8 cellular contexts compared by ENCODE assay signal in genomic region chr11:1309498-1310314, GRCh38. TPM values are rescaled to one million over a fixed set of nuclear protein-coding genes. Genes with fewer than 3 reads are reported as not detected.
DNase-seq lines count a peak whose midpoint lies in the region; ATAC-seq and TF ChIP-seq lines count a peak whose summit lies in the region.

Gene TOLLIP, minus strand, starts transcription at chr11:1309632. Its CDS starts 134 bp downstream, at chr11:1309498.

- H3K27me3 ChIP-seq in CD4-positive, CD25-positive, alpha-beta regulatory T cell (ENCODE audit: control insufficient read depth, insufficient read depth, low read length) = no peaks in the 10 kb centered on the region
- H3K27me3 ChIP-seq in dorsolateral prefrontal cortex (no peaks in the 10 kb centered on the region), right lobe of liver (no peaks in the 10 kb centered on the region)

- ATAC-seq in CD4-positive, CD25-positive, alpha-beta regulatory T cell (ENCODE audit: low read depth in 2 of 2) = peak; percentile 78 to 80
- ATAC-seq in GM19395 (IDR thresholded peaks at IDR 0.05; ENCODE audit: unreplicated experiment) (peak; percentile 70), HG03558 (IDR thresholded peaks at IDR 0.05; ENCODE audit: extremely low read depth, unreplicated experiment) (peak; percentile 42), right lobe of liver (peak; percentile 82 to 84 (median 84))

- intact Hi-C loops in dorsolateral prefrontal cortex (cut with DNase I) (loop anchor here (2.0 to 5.0 kb wide), 5 partner anchors 47 to 208 kb away; partner anchors contain the start of gene BRSK2 (in 1 of the 2)), right lobe of liver (cut with DNase I) (no loop called here)

- peak within 1 kb of the TSS; percentile 85 for H3K4me3 ChIP-seq in CD4-positive, CD25-positive, alpha-beta regulatory T cell (ENCODE audit: low read depth, low read length)
- H3K4me3 ChIP-seq in dorsolateral prefrontal cortex (peak within 1 kb of the TSS; percentile 47 to 100 (median 90)), right lobe of liver (peak within 1 kb of the TSS; percentile 82 to 83 (median 83))

- H3K27ac ChIP-seq in CD4-positive, CD25-positive, alpha-beta regulatory T cell (ENCODE audit: insufficient read depth, low read length, poor library complexity, severe bottlenecking) = peak within 1 kb of the TSS; percentile 90
- H3K27ac ChIP-seq in dorsolateral prefrontal cortex (peak within 1 kb of the TSS; percentile 56 to 99 (median 96)), right lobe of liver (peak within 1 kb of the TSS; percentile 89 to 96 (median 90))

- peaks cover 35% of the 10 kb centered on the region for H3K4me1 ChIP-seq in CD4-positive, CD25-positive, alpha-beta regulatory T cell (ENCODE audit: control insufficient read depth, insufficient read depth, low read length, poor library complexity, severe bottlenecking)
- H3K4me1 ChIP-seq in right lobe of liver = peaks cover 0 to 41% (median 15%) of the 10 kb centered on the region in 4 donors

- H3K27me3 Mint-ChIP-seq in CD4-positive, CD25-positive, alpha-beta regulatory T cell = peaks cover 4% of the 10 kb centered on the region

- peaks cover 0 to 9% (median 0%) of the 10 kb centered on the region in 7 donors for H3K9me3 Mint-ChIP-seq in CD4-positive, CD25-positive, alpha-beta regulatory T cell

- peaks cover 9% of the 10 kb centered on the region for H3K36me3 Mint-ChIP-seq in CD4-positive, CD25-positive, alpha-beta regulatory T cell

- H3K36me3 ChIP-seq in CD4-positive, CD25-positive, alpha-beta regulatory T cell (ENCODE audit: control insufficient read depth, insufficient read depth, low read length) = peaks cover 3% of the 10 kb centered on the region
- H3K36me3 ChIP-seq in right lobe of liver = peaks cover 0 to 2% (median 0%) of the 10 kb centered on the region in 4 donors

- H3K4me1 Mint-ChIP-seq in CD4-positive, CD25-positive, alpha-beta regulatory T cell = peaks cover 5 to 56% (median 32%) of the 10 kb centered on the region in 4 donors

- peak; percentile 93 to 99 (median 95) for DNase-seq in CD4-positive, CD25-positive, alpha-beta regulatory T cell
- DNase-seq in NCI-H748 treated with DMSO at 0.1 percent for 48 hours (lab: John Stamatoyannopoulos, UW) (peak; percentile 92), dorsolateral prefrontal cortex (peak; percentile 87 to 98 (median 94)), right lobe of liver (peak; percentile 98)
- peak; percentile 96 for DNase-seq in activated CD4-positive, alpha-beta T cell treated with anti-CD3 and anti-CD28 coated beads, Interleukin-2, amount 50 U/mL, for 48 hours
- peak; percentile 97 for DNase-seq in stimulated activated CD4-positive, alpha-beta T cell treated with anti-CD3 and anti-CD28 coated beads, Interleukin-4, amount 100 ng/mL, for 24 hours

- TF ChIP-seq CTCF in dorsolateral prefrontal cortex (IDR thresholded peaks at IDR 0.05 in 54 of 56, conservative IDR thresholded peaks at IDR 0.05 in 2 of 56; ENCODE audit: low read depth in 1 of 56, partially characterized antibody in 56 of 56) = peak; percentile 26 to 86 (median 69)
- peak in 3 of 4 donors; percentile 18 to 33 (median 20) for TF ChIP-seq CTCF in right lobe of liver (IDR thresholded peaks at IDR 0.05)

- no peaks in the 10 kb centered on the region for H3K9me3 ChIP-seq in CD4-positive, CD25-positive, alpha-beta regulatory T cell (ENCODE audit: control insufficient read depth in 2 of 2, low read length in 2 of 2)
- no peaks in the 10 kb centered on the region for H3K9me3 ChIP-seq in right lobe of liver

- TF ChIP-seq POLR2A in right lobe of liver (IDR thresholded peaks at IDR 0.05) = peak; percentile 92

- peak within 1 kb of the TSS; percentile 96 to 99 (median 99) for H3K27ac Mint-ChIP-seq in CD4-positive, CD25-positive, alpha-beta regulatory T cell

- 3% methylated on average over 13 of the region's 97 CpGs for WGBS in right lobe of liver (ENCODE audit: insufficient coverage, low coverage, low lambda C conversion rate, missing lambda C conversion rate)

- peak within 1 kb of the TSS; percentile 88 to 94 (median 90) for H3K4me3 Mint-ChIP-seq in CD4-positive, CD25-positive, alpha-beta regulatory T cell

RNA-seq across cellular contexts. Expression of gene TOLLIP, which starts in this region (rescaled TPM):
- total RNA-seq in CD4-positive, CD25-positive, alpha-beta regulatory T cell = 60.0 TPM
- 10 to 100 TPM; 25.3 to 40.7 (median 28.8) TPM for polyA plus RNA-seq in CD4-positive, CD25-positive, alpha-beta regulatory T cell
- total RNA-seq in dorsolateral prefrontal cortex = 100 to 1,000 TPM; 129 to 348 (median 261) TPM
- 100 to 1,000 TPM in 1 of 6 experiments, 10 to 100 TPM in 5; 68.3 to 103 (median 88.0) TPM for total RNA-seq in right lobe of liver

Comparison
In these comparisons a context has a peak if more than half of its experiments do, and no peak if none do; other contexts are left out.
1. Peak in every context shown above with its lines: DNase-seq, ATAC-seq, H3K4me3 ChIP-seq and H3K27ac ChIP-seq.
2. intact Hi-C loops: an anchor here in dorsolateral prefrontal cortex (2.0 to 5.0 kb wide); none called in right lobe of liver.